In the genomic region with DNA sequence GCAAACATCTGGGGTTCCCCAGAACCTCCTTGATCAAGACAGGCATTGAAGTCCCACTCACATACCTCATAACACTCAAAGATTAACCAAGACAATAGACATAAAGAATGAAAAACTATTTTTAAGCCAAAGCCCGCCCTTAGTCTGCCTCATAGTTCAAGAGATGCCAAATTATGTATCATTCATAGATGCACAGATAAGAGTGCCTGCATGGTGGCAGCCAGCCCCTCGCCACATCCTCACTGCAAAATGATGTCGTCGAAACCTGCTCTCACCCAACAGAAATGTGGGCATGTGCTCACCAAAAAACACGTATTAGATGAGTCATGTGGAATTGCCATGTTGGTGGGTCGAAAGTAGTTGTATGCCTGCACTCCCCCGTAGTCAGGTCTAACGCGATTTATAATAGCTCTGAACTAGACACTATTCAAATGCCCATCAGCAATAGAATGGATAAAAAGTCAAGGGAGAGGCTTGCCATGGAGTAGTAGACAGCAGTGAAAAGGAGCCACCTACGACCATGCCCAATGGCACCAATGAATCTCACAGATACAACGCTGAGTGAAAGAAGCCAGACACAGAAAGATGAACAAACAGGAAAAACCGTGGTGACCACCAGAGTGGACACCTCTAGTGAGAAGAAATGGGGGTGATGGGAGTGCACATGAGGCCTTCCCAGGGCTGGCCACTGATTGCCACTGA, we compare ENCODE assay signal across 17 cellular contexts.
DNase-seq lines count a peak whose midpoint lies in the region; ATAC-seq, FAIRE-seq and TF ChIP-seq lines count a peak whose summit lies in the region.
"Had no signal": no experiment of that assay in that cellular context is flagged by ENCODE, and none has a peak within 500 bp of the region (broad histone marks: within the 10 kb centered on the region; RNA-seq: fewer than 3 reads in every experiment).

No MANE protein-coding gene starts in this region.

- H3K4me1 Mint-ChIP-seq in activated naive CD8-positive, alpha-beta T cell treated with anti-CD3 and anti-CD28 coated beads, Interleukin-2, amount 50 U/mL, for 24 hours = peaks cover 13% of the 10 kb centered on the region
- peaks cover 8% of the 10 kb centered on the region for H3K4me1 Mint-ChIP-seq in activated naive CD8-positive, alpha-beta T cell treated with anti-CD3 and anti-CD28 coated beads for 36 hours
- H3K4me1 Mint-ChIP-seq in neural progenitor cell = peaks cover 17% of the 10 kb centered on the region
- H3K4me1 Mint-ChIP-seq: CD8-positive, alpha-beta memory T cell had no signal

- H3K27ac ChIP-seq in GM23248 (no peak overlapping the region), uterus (no peak overlapping the region), neural progenitor cell (no peak overlapping the region)
- H3K27ac ChIP-seq: BLaER1, SK-N-MC had no signal

- no peak overlapping the region for H3K9ac ChIP-seq in GM23248
- H3K9ac ChIP-seq in neural progenitor cell = no peak overlapping the region
- H3K9ac ChIP-seq: BLaER1 had no signal

- H3K4me2 ChIP-seq in GM23248 (ENCODE audit: unreplicated experiment) (no peak overlapping the region), neural progenitor cell (no peak overlapping the region)
- H3K4me2 ChIP-seq: BLaER1 had no signal

- no peaks in the 10 kb centered on the region for H3K9me3 Mint-ChIP-seq in activated naive CD8-positive, alpha-beta T cell treated with anti-CD3 and anti-CD28 coated beads, Interleukin-2, amount 50 U/mL, for 24 hours
- no peaks in the 10 kb centered on the region for H3K9me3 Mint-ChIP-seq in activated naive CD8-positive, alpha-beta T cell treated with anti-CD3 and anti-CD28 coated beads for 36 hours
- no peaks in the 10 kb centered on the region for H3K9me3 Mint-ChIP-seq in neural progenitor cell
- H3K9me3 Mint-ChIP-seq: CD8-positive, alpha-beta memory T cell had no signal

- H2AFZ ChIP-seq in GM23248 (no peak overlapping the region), neural progenitor cell (replicated peaks) (no peak overlapping the region)

- H3K4me1 ChIP-seq in GM23248 (ENCODE audit: insufficient read depth) (no peaks in the 10 kb centered on the region), uterus (no peaks in the 10 kb centered on the region), neural progenitor cell (no peaks in the 10 kb centered on the region)

- TF ChIP-seq CTCF in uterus (IDR thresholded peaks at IDR 0.05) (no peak), neural progenitor cell (IDR thresholded peaks at IDR 0.05) (no peak)

- H3K27me3 ChIP-seq in GM23248 (replicated peaks; ENCODE audit: insufficient read depth) = no peaks in the 10 kb centered on the region; the same call in 1 of the 2 replicates
- H3K27me3 ChIP-seq in uterus = no peaks in the 10 kb centered on the region
- no peaks in the 10 kb centered on the region for H3K27me3 ChIP-seq in neural progenitor cell
- H3K27me3 ChIP-seq: BLaER1 had no signal

- intact Hi-C loops in sciatic nerve (cut with DNase I) (no loop called here), uterus (cut with DNase I; ENCODE audit: low total_unique reads) (no loop called here)

- H4K20me1 ChIP-seq in GM23248 (ENCODE audit: insufficient read depth) (no peaks in the 10 kb centered on the region), neural progenitor cell (ENCODE audit: low read depth) (no peaks in the 10 kb centered on the region)
- H4K20me1 ChIP-seq: BLaER1 had no signal

- H3K9me2 ChIP-seq in GM23248 (ENCODE audit: insufficient read depth) = no peaks in the 10 kb centered on the region

- in situ Hi-C loops in GM23248 (cut with MboI) = no loop called here

- H3K9me3 ChIP-seq in GM23248 (ENCODE audit: low read depth) = no peaks in the 10 kb centered on the region
- H3K9me3 ChIP-seq in uterus = no peaks in the 10 kb centered on the region
- H3K9me3 ChIP-seq in neural progenitor cell (ENCODE audit: low read depth) = no peaks in the 10 kb centered on the region
- H3K9me3 ChIP-seq: BLaER1 had no signal

- FAIRE-seq in RCC 7860 (lab: Jason Lieb, UNC) = no peak
- FAIRE-seq: H54 had no signal

- H3K4me3 Mint-ChIP-seq in activated naive CD8-positive, alpha-beta T cell treated with anti-CD3 and anti-CD28 coated beads, Interleukin-2, amount 50 U/mL, for 24 hours = no peak overlapping the region
- H3K4me3 Mint-ChIP-seq in activated naive CD8-positive, alpha-beta T cell treated with anti-CD3 and anti-CD28 coated beads for 36 hours = no peak overlapping the region
- no peak overlapping the region for H3K4me3 Mint-ChIP-seq in neural progenitor cell
- H3K4me3 Mint-ChIP-seq: CD8-positive, alpha-beta memory T cell had no signal

- H3K27ac Mint-ChIP-seq in activated naive CD8-positive, alpha-beta T cell treated with anti-CD3 and anti-CD28 coated beads, Interleukin-2, amount 50 U/mL, for 24 hours = no peak overlapping the region
- H3K27ac Mint-ChIP-seq in activated naive CD8-positive, alpha-beta T cell treated with anti-CD3 and anti-CD28 coated beads for 36 hours = no peak overlapping the region
- H3K27ac Mint-ChIP-seq in neural progenitor cell = no peak overlapping the region

- TF ChIP-seq POLR2A in uterus (IDR thresholded peaks at IDR 0.05) = no peak

- H3K36me3 ChIP-seq in GM23248 (ENCODE audit: low read depth) (no peaks in the 10 kb centered on the region), uterus (no peaks in the 10 kb centered on the region), neural progenitor cell (no peaks in the 10 kb centered on the region)
- H3K36me3 ChIP-seq: BLaER1 had no signal

- H3F3A ChIP-seq in GM23248 (ENCODE audit: insufficient read depth) (no peaks in the 10 kb centered on the region), neural progenitor cell (ENCODE audit: low read depth) (no peaks in the 10 kb centered on the region)

- H3K79me2 ChIP-seq in GM23248 (ENCODE audit: insufficient read depth) (no peaks in the 10 kb centered on the region), neural progenitor cell (ENCODE audit: low read depth) (no peaks in the 10 kb centered on the region)

- H3K27me3 Mint-ChIP-seq in activated naive CD8-positive, alpha-beta T cell treated with anti-CD3 and anti-CD28 coated beads, Interleukin-2, amount 50 U/mL, for 24 hours = no peaks in the 10 kb centered on the region
- H3K27me3 Mint-ChIP-seq in activated naive CD8-positive, alpha-beta T cell treated with anti-CD3 and anti-CD28 coated beads for 36 hours = peaks cover 3% of the 10 kb centered on the region
- peaks cover 5% of the 10 kb centered on the region for H3K27me3 Mint-ChIP-seq in neural progenitor cell (ENCODE audit: insufficient read depth, low read depth)

- DNase-seq in activated naive CD8-positive, alpha-beta T cell treated with anti-CD3 and anti-CD28 coated beads, Interleukin-2, amount 50 U/mL, for 24 hours = no peak
- no peak for DNase-seq in activated naive CD8-positive, alpha-beta T cell treated with anti-CD3 and anti-CD28 coated beads for 36 hours
- DNase-seq in GM23248 = peak; percentile 33
- peak; percentile 40 for DNase-seq in RCC 7860 (ENCODE audit: low spot score)
- peak; percentile 15 for DNase-seq in sciatic nerve (ENCODE audit: low spot score)
- DNase-seq in uterus = no peak
- no peak for DNase-seq in neural progenitor cell (ENCODE audit: low spot score)
- DNase-seq in HT-29 (ENCODE audit: low spot score) = no peak
- DNase-seq: CD8-positive, alpha-beta memory T cell; IMR-90; NCI-H1048; NCI-H226; NCI-H526; OCI-M1 had no signal

- H3K4me3 ChIP-seq in GM23248 = no peak overlapping the region
- H3K4me3 ChIP-seq in uterus = no peak overlapping the region
- H3K4me3 ChIP-seq in neural progenitor cell = no peak overlapping the region
- H3K4me3 ChIP-seq: BLaER1, SK-N-MC had no signal

- H3K36me3 Mint-ChIP-seq in activated naive CD8-positive, alpha-beta T cell treated with anti-CD3 and anti-CD28 coated beads, Interleukin-2, amount 50 U/mL, for 24 hours (ENCODE audit: low read depth) = no peaks in the 10 kb centered on the region
- H3K36me3 Mint-ChIP-seq in activated naive CD8-positive, alpha-beta T cell treated with anti-CD3 and anti-CD28 coated beads for 36 hours = no peaks in the 10 kb centered on the region
- H3K36me3 Mint-ChIP-seq in neural progenitor cell = no peaks in the 10 kb centered on the region
- H3K36me3 Mint-ChIP-seq: CD8-positive, alpha-beta memory T cell had no signal

- 75 to 78% methylated on average over 12 of the region's 12 CpGs for whole genome bisulfite sequencing in GM23248 (ENCODE audit: low coverage in 1 of 2, low lambda C conversion rate in 2 of 2, missing lambda C conversion rate in 2 of 2), 2 experiments

- peak; percentile 81 for ATAC-seq in activated naive CD8-positive, alpha-beta T cell treated with anti-CD3 and anti-CD28 coated beads, Interleukin-2, amount 50 U/mL, for 24 hours
- ATAC-seq in sciatic nerve = no peak

Comparison
In these comparisons a context has a peak if more than half of its experiments do, and no peak if none do; other contexts are left out.
1. DNase-seq: peak in GM23248 (single experiment), RCC 7860 (single experiment) and sciatic nerve (single experiment); none in activated naive CD8-positive, alpha-beta T cell treated with anti-CD3 and anti-CD28 coated beads, Interleukin-2, amount 50 U/mL, for 24 hours (single experiment), activated naive CD8-positive, alpha-beta T cell treated with anti-CD3 and anti-CD28 coated beads for 36 hours (single experiment), uterus (0 of 2), neural progenitor cell (single experiment) and HT-29 (single experiment).